21 cellular contexts compared by ENCODE assay signal in the genomic region with DNA sequence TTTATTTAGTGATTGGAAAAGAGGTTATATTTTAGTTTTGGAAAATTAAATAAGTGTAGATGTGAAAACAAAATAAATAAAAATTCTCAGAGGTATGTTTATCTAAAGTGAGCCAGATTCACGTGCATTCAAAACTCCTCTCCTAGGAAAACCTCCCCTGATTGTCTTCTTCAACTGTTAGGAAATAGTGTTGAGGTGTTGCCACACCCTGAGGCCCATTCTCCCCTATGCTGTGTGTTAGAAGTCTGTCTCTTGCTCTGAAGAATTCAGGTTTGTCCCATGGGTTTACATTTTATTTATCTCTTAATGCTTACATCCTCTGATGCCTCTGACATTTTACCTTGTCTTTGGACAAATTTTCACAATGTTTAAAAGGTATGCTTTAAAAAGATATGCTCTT. TPM values are rescaled to one million over a fixed set of nuclear protein-coding genes. Genes with fewer than 3 reads are reported as not detected.
"Had no signal": no experiment of that assay in that cellular context is flagged by ENCODE, and none has a peak within 500 bp of the region (broad histone marks: within the 10 kb centered on the region; RNA-seq: fewer than 3 reads in every experiment).

No MANE protein-coding gene starts in this region.

- H3K36me3 ChIP-seq: colonic mucosa, gastrocnemius medialis, left ventricle myocardium inferior, thyroid gland had no signal

- H3K27ac ChIP-seq: colonic mucosa, gastrocnemius medialis, left ventricle myocardium inferior had no signal

- H3K4me3 ChIP-seq: colonic mucosa, gastrocnemius medialis, left ventricle myocardium inferior, thyroid gland had no signal

- DNase-seq: activated CD4-positive, alpha-beta T cell treated with anti-CD3 and anti-CD28 coated beads for 36 hours; activated CD4-positive, alpha-beta T cell treated with anti-CD3 and anti-CD28 coated beads, Interleukin-2, amount 50 U/mL, for 48 hours; activated gamma-delta T cell treated with Interleukin-2 at 50 U/mL for 16 hours; amniotic stem cell; caudate nucleus; colonic mucosa; endodermal cell; gastrocnemius medialis; head of caudate nucleus; left ventricle myocardium inferior; retina; stimulated activated CD4-positive, alpha-beta T cell treated with anti-CD3 and anti-CD28 coated beads, Interleukin-12 subunit alpha, Interleukin-12 subunit beta, amount 100 ng/mL, for 4 hours; stimulated activated CD4-positive, alpha-beta T cell treated with anti-CD3 and anti-CD28 coated beads, Interleukin-1b, Interleukin-23, amount 100 ng/mL, for 48 hours; stimulated activated CD8-positive, alpha-beta memory T cell treated with anti-CD3 and anti-CD28 coated beads, Interleukin-4, amount 100 ng/mL, for 48 hours; stimulated activated naive CD4-positive, alpha-beta T cell; thyroid gland had no signal

- H3K9me3 ChIP-seq: colonic mucosa, gastrocnemius medialis, left ventricle myocardium inferior, thyroid gland had no signal

- ATAC-seq: activated CD4-positive, alpha-beta T cell treated with anti-CD3 and anti-CD28 coated beads for 36 hours; activated naive CD4-positive, alpha-beta T cell treated with anti-CD3 and anti-CD28 coated beads, Interleukin-2, amount 50 U/mL, for 72 hours; gastrocnemius medialis; WTC11 had no signal

- H3K4me1 ChIP-seq: colonic mucosa, gastrocnemius medialis, thyroid gland had no signal

- H3K27me3 ChIP-seq: colonic mucosa, gastrocnemius medialis, thyroid gland had no signal

RNA-seq across cellular contexts. Expression of gene CLRN3, which starts 54.5 kb away (rescaled TPM):
- polyA plus RNA-seq: esophagus, neural cell, urinary bladder had no signal
